Comparison of ENCODE assay signal across 8 cellular contexts in the genomic region with DNA sequence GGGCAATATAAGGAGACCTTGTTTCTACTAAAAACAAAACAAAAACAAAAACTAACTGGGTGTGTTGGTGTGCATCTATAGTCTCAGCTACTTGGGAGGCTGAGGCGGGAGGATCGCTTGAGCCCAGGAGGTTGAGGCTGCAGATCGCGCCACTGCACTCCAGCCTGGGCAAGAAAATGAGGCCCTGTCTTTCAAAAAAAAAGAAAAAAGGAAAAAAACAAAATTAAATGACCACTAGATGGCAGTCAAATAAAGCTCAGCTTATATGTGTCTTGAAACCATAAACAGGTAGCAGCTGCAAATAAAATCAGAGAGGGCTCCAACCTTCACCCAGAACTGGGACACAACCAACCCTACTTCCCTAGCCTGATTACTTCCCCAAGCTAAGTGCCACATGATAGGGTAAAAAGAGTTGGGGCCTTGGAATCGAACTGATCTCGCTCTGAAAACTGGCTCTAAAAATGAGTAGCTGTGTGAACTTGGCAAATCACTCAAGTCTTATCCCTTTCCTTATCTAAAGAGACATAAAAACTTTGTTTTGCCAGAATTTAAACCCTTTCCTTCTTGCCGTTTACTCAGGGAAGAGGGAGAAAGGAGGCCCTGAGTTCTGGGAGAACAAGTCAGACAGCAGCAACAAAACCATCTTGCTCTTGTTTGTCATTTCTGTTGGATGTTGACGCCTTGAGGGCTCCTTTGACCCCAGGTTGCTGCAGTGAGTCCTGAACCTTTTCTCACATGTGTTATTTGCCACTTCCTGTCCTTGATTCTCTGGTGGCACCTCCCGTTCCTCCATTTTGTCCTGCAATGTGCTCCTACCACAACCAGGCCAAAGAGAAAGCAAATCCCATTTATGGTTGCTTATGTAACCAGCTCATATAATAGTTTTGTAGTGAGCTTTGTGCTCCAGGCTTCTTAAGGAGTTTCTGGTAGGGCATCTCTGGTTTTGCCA.
DNase-seq lines count a peak whose midpoint lies in the region; ATAC-seq lines count a peak whose summit lies in the region.

No MANE protein-coding gene starts in this region.

- peak; percentile 60 for ATAC-seq in GM19438 (IDR thresholded peaks at IDR 0.05; ENCODE audit: low read depth, unreplicated experiment)
- ATAC-seq in GM19455 (IDR thresholded peaks at IDR 0.05; ENCODE audit: unreplicated experiment): no peak

- DNase-seq in DMS153 (lab: John Stamatoyannopoulos, UW): peak; percentile 49
- DNase-seq in KG1 (lab: John Stamatoyannopoulos, UW): peak; percentile 68
- DNase-seq in RKO (ENCODE audit: low spot score): peak; percentile 63
- DNase-seq in dedifferentiated amniotic fluid mesenchymal stem cell (ENCODE audit: extremely low spot score): peak; percentile 50
- DNase-seq in lung microvascular endothelial cell (ENCODE audit: low read depth in 2 of 2): peak; percentile 54 to 66
- DNase-seq in islet precursor cell: no peak
